Comparison of ENCODE assay signal across 1 cellular context in genomic region chr14:103522649-103523582, GRCh38.
TF ChIP-seq lines count a peak whose summit lies in the region.

CKB (minus strand) TSS chr14:103522830; CDS start chr14:103522493, 337 bp downstream.

TF ChIP-seq in K562, 482 proteins besides CTCF, POLR2A, EP300 and RAD21 (continued from another document and continues in another):
- no peak for TF ChIP-seq E2F4 (CRISPR knock-in tag; IDR thresholded peaks at IDR 0.05; ENCODE audit: low read depth)
- no peak for TF ChIP-seq PCBP1 (IDR thresholded peaks at IDR 0.05; ENCODE audit: low read depth, low read length, poor library complexity, severe bottlenecking)
- no peak for TF ChIP-seq ELK1 (CRISPR knock-in tag; IDR thresholded peaks at IDR 0.05)
- TF ChIP-seq CBFA2T3 (IDR thresholded peaks at IDR 0.05) = no peak
- no peak for TF ChIP-seq ZBTB34 (CRISPR knock-in tag; IDR thresholded peaks at IDR 0.05)
- TF ChIP-seq BRF1 (IDR thresholded peaks at IDR 0.05; ENCODE audit: borderline replicate concordance, extremely low read depth, insufficient read length) = no peak
- no peak for TF ChIP-seq ZNF347 (CRISPR knock-in tag; IDR thresholded peaks at IDR 0.05; ENCODE audit: low read depth)
- no peak for TF ChIP-seq ARID4B (CRISPR knock-in tag; IDR thresholded peaks at IDR 0.05)
- no peak for TF ChIP-seq TAL1 (IDR thresholded peaks at IDR 0.05)
- TF ChIP-seq LEF1 (IDR thresholded peaks at IDR 0.05) = no peak
- no peak for TF ChIP-seq ZNF830 (CRISPR knock-in tag; IDR thresholded peaks at IDR 0.05)
- no peak for TF ChIP-seq XRCC3 (IDR thresholded peaks at IDR 0.05)
- TF ChIP-seq TCF3 (CRISPR knock-in tag; IDR thresholded peaks at IDR 0.05) = no peak
- no peak for TF ChIP-seq POLR2AphosphoS2 (IDR thresholded peaks at IDR 0.05; ENCODE audit: low read length)
- no peak for TF ChIP-seq GMEB1 (CRISPR knock-in tag; IDR thresholded peaks at IDR 0.05)
- TF ChIP-seq DIDO1 (tag; IDR thresholded peaks at IDR 0.05; ENCODE audit: low read depth) = no peak
- no peak for TF ChIP-seq ZBTB5 (IDR thresholded peaks at IDR 0.05)
- TF ChIP-seq STAT5A (IDR thresholded peaks at IDR 0.05; ENCODE audit: borderline replicate concordance, low read length) = no peak
- TF ChIP-seq TEAD1 (CRISPR knock-in tag; IDR thresholded peaks at IDR 0.05) = no peak
- TF ChIP-seq ZNF277 (CRISPR knock-in tag; IDR thresholded peaks at IDR 0.05; ENCODE audit: borderline replicate concordance) = no peak
- no peak for TF ChIP-seq ID3 (CRISPR knock-in tag; IDR thresholded peaks at IDR 0.05)
- TF ChIP-seq ID3 (tag; IDR thresholded peaks at IDR 0.05) = no peak
- no peak for TF ChIP-seq U2AF1 (optimal IDR thresholded peaks at IDR 0.05; ENCODE audit: low read depth, low read length)
- TF ChIP-seq FOS (IDR thresholded peaks at IDR 0.05; ENCODE audit: extremely low read depth, insufficient read length) = peak; percentile 35
- TF ChIP-seq CBX2 (IDR thresholded peaks at IDR 0.05; ENCODE audit: insufficient read depth, low read length, poor library complexity, severe bottlenecking) = no peak
- no peak for TF ChIP-seq CSDE1 (IDR thresholded peaks at IDR 0.05)
- TF ChIP-seq ILF3 (IDR thresholded peaks at IDR 0.05; ENCODE audit: borderline replicate concordance) = no peak
- TF ChIP-seq FOXA1 (IDR thresholded peaks at IDR 0.05; ENCODE audit: borderline replicate concordance) = no peak
- TF ChIP-seq GTF2F1 (IDR thresholded peaks at IDR 0.05; ENCODE audit: low read depth, low read length) = peak; percentile 71; the same call in 1 of the 2 replicates
- TF ChIP-seq CREBBP (IDR thresholded peaks at IDR 0.05; ENCODE audit: low read depth, low read length) = no peak
- TF ChIP-seq TEAD2 (tag; IDR thresholded peaks at IDR 0.05) = no peak
- peak; percentile 94 for TF ChIP-seq TAF1 (IDR thresholded peaks at IDR 0.05; ENCODE audit: control insufficient read depth, extremely low read depth, insufficient read depth, low read length, severe bottlenecking)
- TF ChIP-seq HMGN3 (IDR thresholded peaks at IDR 0.05; ENCODE audit: borderline replicate concordance, extremely low read depth, insufficient read length, low read depth, low read length) = peak; percentile 44
- peak; percentile 22; the same call in 1 of the 2 replicates for TF ChIP-seq GTF2A2 (tag; IDR thresholded peaks at IDR 0.05)
- no peak for TF ChIP-seq ZNF707 (CRISPR knock-in tag; conservative IDR thresholded peaks at IDR 0.05)
- no peak for TF ChIP-seq CHD4 (IDR thresholded peaks at IDR 0.05; ENCODE audit: insufficient read depth, insufficient replicate concordance, low read depth, low read length, poor library complexity, severe bottlenecking)
- no peak for TF ChIP-seq ZNF583 (CRISPR knock-in tag; IDR thresholded peaks at IDR 0.05)
- no peak for TF ChIP-seq ZNF668 (CRISPR knock-in tag; IDR thresholded peaks at IDR 0.05)
- TF ChIP-seq TCF15 (CRISPR knock-in tag; IDR thresholded peaks at IDR 0.05) = no peak
- TF ChIP-seq SREBF2 (CRISPR knock-in tag; IDR thresholded peaks at IDR 0.05) = no peak
- TF ChIP-seq ZNF184 (CRISPR knock-in tag; IDR thresholded peaks at IDR 0.05) = no peak
- TF ChIP-seq YY1 (IDR thresholded peaks at IDR 0.05; ENCODE audit: borderline replicate concordance in 1 of 3, control insufficient read depth in 1 of 3, extremely low read depth in 1 of 3, insufficient read depth in 3 of 3, insufficient read length in 1 of 3, insufficient replicate concordance in 2 of 3, low read depth in 1 of 3, low read length in 2 of 3) = peak in 2 of 3 experiments; percentile 35 to 59
